10 cellular contexts compared by ENCODE assay signal in genomic region chr10:77683088-77683432, GRCh38. TPM values are rescaled to one million over a fixed set of nuclear protein-coding genes. Genes with fewer than 3 reads are reported as not detected.
DNase-seq lines count a peak whose midpoint lies in the region; ATAC-seq, FAIRE-seq and TF ChIP-seq lines count a peak whose summit lies in the region.
"Not testable (repeated sequence)": the region's sequence is repeated elsewhere in the genome, so short reads cannot be mapped to it uniquely, and the experiment has no call there.
"Had no signal": no experiment of that assay in that cellular context is flagged by ENCODE, and none has a peak within 500 bp of the region (broad histone marks: within the 10 kb centered on the region; RNA-seq: fewer than 3 reads in every experiment).

No MANE protein-coding gene starts in this region.

- not testable (repeated sequence) for TF ChIP-seq RAD21 in A549 (conservative IDR thresholded peaks at IDR 0.05 in 1 of 2, IDR thresholded peaks at IDR 0.05 in 1 of 2)

- H3K4me1 ChIP-seq in A549, result peaks cover 10% of the 10 kb centered on the region; the same call in 1 of the 3 replicates
- H3K4me1 ChIP-seq in esophagus muscularis mucosa, stomach: not testable (repeated sequence)

- POLR2A ChIA-PET in A549 (lab: Yijun Ruan, JAX), result not testable (repeated sequence)

- not testable (repeated sequence) for TF ChIP-seq EP300 in A549 (IDR thresholded peaks at IDR 0.05); esophagus muscularis mucosa (IDR thresholded peaks at IDR 0.05); stomach (IDR thresholded peaks at IDR 0.05)

- CTCF ChIA-PET in A549 (lab: Yijun Ruan, JAX), result interaction anchor here (1.6 to 3.3 kb wide), 2 partner anchors 29 to 432 kb away, joined by 4 to 16 read pairs; no protein-coding TSS in a partner anchor

- WGBS in A549 (ENCODE audit: missing lambda C conversion rate), result 51% methylated on average over 8 of the region's 8 CpGs
- WGBS in esophagus muscularis mucosa, result 82% methylated on average over 8 of the region's 8 CpGs
- 34 to 57% (median 36%) methylated on average over 8 of the region's 8 CpGs for WGBS in stomach, 5 donors

- FAIRE-seq in A549 (lab: Jason Lieb, UNC), result not testable (repeated sequence)
- peak; percentile 74 for FAIRE-seq in GM12892 (lab: Jason Lieb, UNC)
- FAIRE-seq in GM19239 (lab: Jason Lieb, UNC), result peak; percentile 23

- intact Hi-C loops in esophagus muscularis mucosa (cut with DNase I); stomach (cut with DNase I; ENCODE audit: low total_unique reads): not testable (repeated sequence)

- not testable (repeated sequence) for H3K36me3 ChIP-seq in esophagus muscularis mucosa, stomach

- H3K4me3 ChIP-seq in A549, esophagus muscularis mucosa, stomach: not testable (repeated sequence)

- peak overlapping the region; percentile 30; the same call in 1 of the 3 replicates for H3K4me2 ChIP-seq in A549

- TF ChIP-seq POLR2A in A549 (IDR thresholded peaks at IDR 0.05; ENCODE audit: low read length); esophagus muscularis mucosa (IDR thresholded peaks at IDR 0.05; ENCODE audit: low read depth); stomach (IDR thresholded peaks at IDR 0.05): not testable (repeated sequence)
- peak; percentile 19; the same call in 1 of the 2 replicates for TF ChIP-seq POLR2A in GM12892 (IDR thresholded peaks at IDR 0.05; ENCODE audit: low read depth, low read length)

- not testable (repeated sequence) for DNase-seq in A549 (ENCODE audit: low read depth in 1 of 2, low spot score in 1 of 2); GM12892 (ENCODE audit: insufficient read length); GM19239 (ENCODE audit: insufficient read length, low spot score)
- DNase-seq in esophagus muscularis mucosa (ENCODE audit: extremely low spot score) (peak; percentile 53), mucosa of gallbladder (ENCODE audit: low spot score) (peak; percentile 27), stomach (peak; percentile 56)

- ATAC-seq in A549, result not testable (repeated sequence)
- ATAC-seq in HG02973 (IDR thresholded peaks at IDR 0.05; ENCODE audit: unreplicated experiment), result peak; percentile 38

- not testable (repeated sequence) for H3K27me3 ChIP-seq in esophagus muscularis mucosa, stomach

- H3K9me3 ChIP-seq in A549, esophagus muscularis mucosa, stomach: not testable (repeated sequence)

- TF ChIP-seq CTCF in A549 (IDR thresholded peaks at IDR 0.05); VCaP (conservative IDR thresholded peaks at IDR 0.05); esophagus muscularis mucosa (IDR thresholded peaks at IDR 0.05); stomach (IDR thresholded peaks at IDR 0.05): not testable (repeated sequence)

- H3K27ac ChIP-seq in A549; esophagus muscularis mucosa (replicated peaks in 1 of 4): not testable (repeated sequence)
- H3K27ac ChIP-seq in VCaP (peak overlapping the region; percentile 47; the same call in 1 of the 2 replicates), stomach (peak overlapping the region in 1 of 5 donors; percentile 55)

RNA-seq across cellular contexts. Expression of gene KCNMA1, which starts 45.5 kb away (rescaled TPM):
- polyA plus RNA-seq in A549 (2011; rRNA removed), result 14.9 and 16.2 TPM in 2 replicates
- 36.9 and 42.2 TPM in 2 replicates for polyA plus RNA-seq in A549 (2012; cell fraction: cytosol; rRNA removed)
- 50.8 and 52.5 TPM in 2 replicates for polyA plus RNA-seq in A549 (2012; cell fraction: nucleus; rRNA removed)
- 30.6 to 36.7 TPM (median 34.2 TPM) in 3 replicates for polyA plus RNA-seq in A549 (2017; fragmentation: RNase III; extraction: RNeasy Plus Mini Kit Qiagen cat#74134 plus additional on column Dnase treatment)
- polyA minus RNA-seq in A549 (2011; rRNA and poly(A)+ RNA removed), result 29.5 and 33.5 TPM in 2 replicates
- 31.4 TPM for polyA plus RNA-seq in GM12892 (2012; ENCODE audit: missing spikeins)
- 100 to 1,000 TPM; 146 to 300 (median 265) TPM for total RNA-seq in esophagus muscularis mucosa
- 101 TPM for total RNA-seq in mucosa of gallbladder
- 100 to 1,000 TPM in 2 of 5 donors, 10 to 100 TPM in 3; 41.4 to 155 (median 76.9) TPM for total RNA-seq in stomach
- polyA plus RNA-seq in stomach, result 10 to 100 TPM in 1 of 3 donors, 1 to 10 TPM in 1, under 1 TPM in 1; 0.92 to 26.0 (median 2.8) TPM
- total RNA-seq: CD4-positive, alpha-beta T cell had no signal
- polyA plus RNA-seq: HepG2 had no signal
